ENCODE assay signal across 1 cellular context in the genomic region with DNA sequence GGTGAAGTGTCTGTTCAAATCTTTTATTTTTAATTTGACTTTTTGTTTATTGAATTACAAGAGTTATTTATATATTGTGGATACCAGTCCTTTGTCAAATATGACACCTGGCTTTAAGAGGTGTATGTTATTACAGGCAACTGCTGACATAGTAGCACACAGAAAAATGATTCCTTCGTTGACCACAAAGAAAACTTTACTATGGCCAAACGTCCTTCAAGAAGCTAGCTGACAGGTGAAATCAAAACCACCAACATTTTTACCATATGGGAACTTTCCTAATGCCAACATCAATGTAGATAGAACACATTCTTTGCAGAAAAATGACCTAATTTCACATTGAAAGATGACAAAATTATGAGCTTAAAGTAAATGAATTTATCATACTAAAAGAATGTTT.
A peak's percentile ranks its signal among the peaks of the same experiment; 100 is the strongest.
TF ChIP-seq lines count a peak whose summit lies in the region.

No MANE protein-coding gene starts in this region.

TF ChIP-seq in K562, 482 proteins besides CTCF, POLR2A, EP300 and RAD21:
- TF ChIP-seq RBM39 (optimal IDR thresholded peaks at IDR 0.05; ENCODE audit: low read depth, low read length) (no peak), CAMTA2 (CRISPR knock-in tag; conservative IDR thresholded peaks at IDR 0.05) (no peak), DPF2 (IDR thresholded peaks at IDR 0.05) (0 out of 2 replicates have a peak, but pooled peaks have one; percentile 4), SAFB2 (IDR thresholded peaks at IDR 0.05; ENCODE audit: borderline replicate concordance, low read depth, low read length, severe bottlenecking) (no peak), NRF1 (conservative IDR thresholded peaks at IDR 0.05 in 1 of 2, IDR thresholded peaks at IDR 0.05 in 1 of 2) (0 out of 4 replicates have a peak, but pooled peaks of 1 of the 2 experiments have one; percentile 4), BCOR (IDR thresholded peaks at IDR 0.05) (no peak)
TF ChIP-seq in K562: peak in this region for 2.
